Comparison of ENCODE assay signal across 23 cellular contexts in genomic region chr7:36062159-36062815, GRCh38.
DNase-seq lines count a peak whose midpoint lies in the region; ATAC-seq, FAIRE-seq and TF ChIP-seq lines count a peak whose summit lies in the region.
"Had no signal": no experiment of that assay in that cellular context is flagged by ENCODE, and none has a peak within 500 bp of the region (broad histone marks: within the 10 kb centered on the region; RNA-seq: fewer than 3 reads in every experiment).

No MANE protein-coding gene starts in this region.

- no peaks in the 10 kb centered on the region for H3K23me2 ChIP-seq in H1 (ENCODE audit: low read depth, low read length)

- H2BK20ac ChIP-seq in H1 (ENCODE audit: low read length), result no peak overlapping the region

- H3K4me1 ChIP-seq in right cardiac atrium (ENCODE audit: control insufficient read depth, insufficient read depth, low read length) (peaks cover 2% of the 10 kb centered on the region), H1 (replicated peaks in 1 of 4; ENCODE audit: control insufficient read depth in 3 of 4, insufficient read depth in 4 of 4, low read length in 3 of 4) (peaks cover 0 to 3% (median 0%) of the 10 kb centered on the region in 4 experiments; a peak in 2 of 7 replicates), neural progenitor cell (no peaks in the 10 kb centered on the region), transverse colon (no peaks in the 10 kb centered on the region)
- H3K4me1 ChIP-seq: A549, breast epithelium, colonic mucosa had no signal

- H3K36me3 ChIP-seq in H1 (ENCODE audit: control insufficient read depth in 2 of 4, insufficient read depth in 4 of 4, low read length in 3 of 4) (no peaks in the 10 kb centered on the region), neural progenitor cell (no peaks in the 10 kb centered on the region), transverse colon (no peaks in the 10 kb centered on the region)
- H3K36me3 ChIP-seq: breast epithelium, colonic mucosa, heart left ventricle had no signal

- POLR2A ChIA-PET in H1 (lab: Charles Lee; ENCODE audit: partially characterized antibody), result no interaction called here

- no peak overlapping the region for H3K4me3 ChIP-seq in right cardiac atrium (ENCODE audit: low read length)
- no peak overlapping the region for H3K4me3 ChIP-seq in H1 (ENCODE audit: extremely low read depth in 1 of 4, insufficient read depth in 2 of 4, low read depth in 3 of 4, low read length in 4 of 4)
- no peak overlapping the region for H3K4me3 ChIP-seq in neural progenitor cell
- H3K4me3 ChIP-seq in transverse colon, result no peak overlapping the region
- H3K4me3 ChIP-seq: A549, breast epithelium, colonic mucosa, heart left ventricle, testis had no signal

- no peak overlapping the region for H3K27ac ChIP-seq in right cardiac atrium (ENCODE audit: low read length)
- H3K27ac ChIP-seq in H1 (ENCODE audit: low read depth, low read length), result no peak overlapping the region
- no peak overlapping the region for H3K27ac ChIP-seq in neural progenitor cell
- no peak overlapping the region for H3K27ac ChIP-seq in transverse colon
- H3K27ac ChIP-seq: A549, colonic mucosa, testis, VCaP had no signal

- no peak overlapping the region for H3K18ac ChIP-seq in H1 (ENCODE audit: extremely low read depth, low read length)

- H3K4me2 ChIP-seq in H1 (ENCODE audit: insufficient read depth in 1 of 2, low read depth in 2 of 2, low read length in 2 of 2) (no peak overlapping the region), neural progenitor cell (no peak overlapping the region)
- H3K4me2 ChIP-seq: A549 had no signal

- peaks cover 16% of the 10 kb centered on the region for H3K4me1 Mint-ChIP-seq in neural progenitor cell
- H3K4me1 Mint-ChIP-seq: activated CD4-positive, alpha-beta T cell treated with anti-CD3 and anti-CD28 coated beads, Interleukin-2, amount 10 ng/mL, durations not matched to agents 7 days and 5 days; activated naive CD8-positive, alpha-beta T cell treated with anti-CD3 and anti-CD28 coated beads, Interleukin-2, amount 10 ng/mL, durations not matched to agents 7 days and 5 days had no signal

- no peaks in the 10 kb centered on the region for H3K36me3 Mint-ChIP-seq in neural progenitor cell
- H3K36me3 Mint-ChIP-seq: activated naive CD8-positive, alpha-beta T cell treated with anti-CD3 and anti-CD28 coated beads, Interleukin-2, amount 10 ng/mL, durations not matched to agents 7 days and 5 days had no signal

- no peak overlapping the region for H3K14ac ChIP-seq in H1 (ENCODE audit: insufficient read length)

- no peaks in the 10 kb centered on the region for H3F3A ChIP-seq in neural progenitor cell (ENCODE audit: low read depth)

- peak; percentile 4 to 10; a peak in 1 of 4 replicates for TF ChIP-seq RAD21 in H1 (IDR thresholded peaks at IDR 0.05 in 1 of 2, conservative IDR thresholded peaks at IDR 0.05 in 1 of 2; ENCODE audit: low read depth in 2 of 2, low read length in 2 of 2)

- H3K4me3 Mint-ChIP-seq in neural progenitor cell, result no peak overlapping the region
- H3K4me3 Mint-ChIP-seq: activated CD4-positive, alpha-beta T cell treated with anti-CD3 and anti-CD28 coated beads, Interleukin-2, amount 10 ng/mL, durations not matched to agents 7 days and 5 days; activated naive CD8-positive, alpha-beta T cell treated with anti-CD3 and anti-CD28 coated beads, Interleukin-2, amount 10 ng/mL, durations not matched to agents 7 days and 5 days; nephron progenitor cell had no signal

- CTCF ChIA-PET in H1 (lab: Charles Lee; ENCODE audit: partially characterized antibody), result interaction anchor here (0.7 to 3.0 kb wide), 15 partner anchors 9 to 170 kb away, joined by 3 to 9 read pairs (median 4); no protein-coding TSS in a partner anchor

- no peak for TF ChIP-seq POLR2A in H1 (IDR thresholded peaks at IDR 0.05; ENCODE audit: control extremely low read depth in 1 of 2, low read depth in 2 of 2, low read length in 2 of 2)
- TF ChIP-seq POLR2A in transverse colon (IDR thresholded peaks at IDR 0.05), result no peak

- H3K79me2 ChIP-seq in H1 (ENCODE audit: control insufficient read depth in 1 of 2, insufficient read depth in 2 of 2, low read length in 2 of 2) (no peaks in the 10 kb centered on the region), neural progenitor cell (ENCODE audit: low read depth) (no peaks in the 10 kb centered on the region)

- peaks cover 2% of the 10 kb centered on the region for H3K9me3 Mint-ChIP-seq in neural progenitor cell
- H3K9me3 Mint-ChIP-seq: activated CD4-positive, alpha-beta T cell treated with anti-CD3 and anti-CD28 coated beads, Interleukin-2, amount 10 ng/mL, durations not matched to agents 7 days and 5 days; activated naive CD8-positive, alpha-beta T cell treated with anti-CD3 and anti-CD28 coated beads, Interleukin-2, amount 10 ng/mL, durations not matched to agents 7 days and 5 days had no signal

- H4K20me1 ChIP-seq in H1 (replicated peaks in 1 of 2; ENCODE audit: control insufficient read depth in 1 of 2, insufficient read depth in 2 of 2, low read length in 2 of 2) (no peaks in the 10 kb centered on the region), neural progenitor cell (ENCODE audit: low read depth) (no peaks in the 10 kb centered on the region)

- H2AFZ ChIP-seq in H1 (ENCODE audit: low read length), result 0 out of 2 replicates have a peak overlapping the region, but pooled peaks have one; percentile 14
- H2AFZ ChIP-seq in neural progenitor cell (replicated peaks), result peak overlapping the region; percentile 31

- no peak overlapping the region for H4K8ac ChIP-seq in H1 (ENCODE audit: extremely low read depth, insufficient read depth, low read length)

- H3K27ac Mint-ChIP-seq in neural progenitor cell, result no peak overlapping the region
- H3K27ac Mint-ChIP-seq: activated CD4-positive, alpha-beta T cell treated with anti-CD3 and anti-CD28 coated beads, Interleukin-2, amount 10 ng/mL, durations not matched to agents 7 days and 5 days; activated naive CD8-positive, alpha-beta T cell treated with anti-CD3 and anti-CD28 coated beads, Interleukin-2, amount 10 ng/mL, durations not matched to agents 7 days and 5 days; nephron progenitor cell had no signal

- H3K9me3 ChIP-seq in right cardiac atrium (ENCODE audit: control insufficient read depth, low read length) (no peaks in the 10 kb centered on the region), H1 (ENCODE audit: insufficient read depth in 2 of 2, low read depth in 1 of 2, low read length in 1 of 2) (0 out of 4 replicates have a peak, but pooled peaks cover 0 to 2% of the 10 kb centered on the region in 2 experiments), neural progenitor cell (ENCODE audit: low read depth) (no peaks in the 10 kb centered on the region), transverse colon (no peaks in the 10 kb centered on the region)
- H3K9me3 ChIP-seq: A549, breast epithelium, colonic mucosa, heart left ventricle, testis had no signal

- ATAC-seq in right cardiac atrium, result peak; percentile 25 to 50
- no peak for ATAC-seq in Right ventricle myocardium inferior
- ATAC-seq: left ventricle myocardium superior had no signal

- in situ Hi-C loops in transverse colon (cut with MboI; ENCODE audit: low pct_ligation_motif_present in 1 of 4, low pct_unique_long_range_greater_than_20kb in 1 of 4, low sequenced_read_pairs in 3 of 4), result no loop called here

- H3K79me1 ChIP-seq in H1 (ENCODE audit: low read depth, low read length), result no peaks in the 10 kb centered on the region

- H2BK120ac ChIP-seq in H1 (replicated peaks; ENCODE audit: low read depth, low read length), result no peak overlapping the region

- no peak for TF ChIP-seq EP300 in H1 (IDR thresholded peaks at IDR 0.05; ENCODE audit: borderline replicate concordance in 1 of 2, low read depth in 2 of 2, low read length in 2 of 2)
- no peak for TF ChIP-seq EP300 in transverse colon (IDR thresholded peaks at IDR 0.05; ENCODE audit: low read depth)

- no peaks in the 10 kb centered on the region for H3K27me3 ChIP-seq in right cardiac atrium (ENCODE audit: control insufficient read depth, insufficient read depth)
- H3K27me3 ChIP-seq in H1 (replicated peaks in 1 of 4; ENCODE audit: control insufficient read depth in 3 of 4, extremely low read depth in 1 of 4, insufficient read depth in 3 of 4, low read length in 3 of 4), result no peaks in the 10 kb centered on the region
- H3K27me3 ChIP-seq in neural progenitor cell, result no peaks in the 10 kb centered on the region
- H3K27me3 ChIP-seq in transverse colon, result no peaks in the 10 kb centered on the region
- H3K27me3 ChIP-seq: breast epithelium, colonic mucosa, heart left ventricle, testis had no signal

- no peak for DNase-seq in right cardiac atrium
- no peak for DNase-seq in Right ventricle myocardium inferior (ENCODE audit: missing footprints)
- DNase-seq in H1 (ENCODE audit: low read depth in 1 of 2, low spot score in 2 of 2), result no peak
- DNase-seq in neural progenitor cell (ENCODE audit: low spot score), result no peak
- no peak for DNase-seq in GM19240 (ENCODE audit: insufficient read length, low spot score)
- no peak for DNase-seq in LoVo (ENCODE audit: low spot score)
- no peak for DNase-seq in NCI-H1694 (lab: John Stamatoyannopoulos, UW)
- DNase-seq in transverse colon, result no peak
- DNase-seq: activated CD4-positive, alpha-beta T cell treated with anti-CD3 and anti-CD28 coated beads, Interleukin-2, amount 10 ng/mL, durations not matched to agents 7 days and 5 days; activated naive CD8-positive, alpha-beta T cell treated with anti-CD3 and anti-CD28 coated beads, Interleukin-2, amount 10 ng/mL, durations not matched to agents 7 days and 5 days; colonic mucosa; H7; heart left ventricle; left ventricle myocardium superior; NCI-H146; NCI-H510A treated with DMSO at 0.1 percent for 48 hours; nephron progenitor cell; stimulated activated CD4-positive, alpha-beta T cell treated with anti-CD3 and anti-CD28 coated beads, Interleukin-1b, Interleukin-23, amount 100 ng/mL, for 48 hours; testis had no signal

- no peak overlapping the region for H4K91ac ChIP-seq in H1 (replicated peaks; ENCODE audit: insufficient read length, low read length)

- peak; percentile 3 to 9 (median 5); a peak in 2 of 4 replicates for TF ChIP-seq CTCF in H1 (IDR thresholded peaks at IDR 0.05; ENCODE audit: control extremely low read depth in 1 of 3, insufficient read depth in 1 of 3, low read depth in 1 of 3, low read length in 3 of 3)
- no peak for TF ChIP-seq CTCF in neural progenitor cell (IDR thresholded peaks at IDR 0.05)
- TF ChIP-seq CTCF in transverse colon (IDR thresholded peaks at IDR 0.05), result no peak

- whole genome bisulfite sequencing in right cardiac atrium, result 62% methylated on average over 4 of the region's 4 CpGs
- 84% methylated on average over 4 of the region's 4 CpGs; no CpG with 5 or more reads in 1 of the 2 experiments for WGBS in H1 (ENCODE audit: extremely low coverage in 1 of 2, insufficient coverage in 1 of 2, insufficient read length in 1 of 2, insufficient replicate concordance in 2 of 2, low coverage in 1 of 2, low lambda C conversion rate in 2 of 2, missing lambda C conversion rate in 1 of 2), 2 experiments
- 58 to 77% methylated on average over 3 to 4 of the region's 4 CpGs for WGBS in transverse colon (ENCODE audit: low coverage in 1 of 2), 2 donors

- H3K9ac ChIP-seq in H1 (replicated peaks in 1 of 4; ENCODE audit: extremely low read depth in 1 of 4, low read depth in 3 of 4, low read length in 3 of 4) (no peak overlapping the region), neural progenitor cell (no peak overlapping the region)

- H3K27me3 Mint-ChIP-seq in neural progenitor cell (ENCODE audit: insufficient read depth, low read depth), result peaks cover 2% of the 10 kb centered on the region

- no peak overlapping the region for H2BK5ac ChIP-seq in H1 (ENCODE audit: low read depth, low read length)

- H2AK5ac ChIP-seq in H1 (ENCODE audit: low read depth, low read length), result no peak overlapping the region

- H4K5ac ChIP-seq in H1 (ENCODE audit: insufficient read length, low read depth, low read length), result no peak overlapping the region

- H3K4ac ChIP-seq in H1 (replicated peaks; ENCODE audit: insufficient read length, low read depth, low read length), result no peak overlapping the region

- intact Hi-C loops in right cardiac atrium (cut with DNase I) (no loop called here), Right ventricle myocardium inferior (cut with DNase I) (no loop called here), transverse colon (cut with DNase I; ENCODE audit: low total_unique reads) (no loop called here)

- no peak for FAIRE-seq in H1 (lab: Jason Lieb, UNC)
- FAIRE-seq: A549, GM18507 had no signal

- no peak overlapping the region for H2BK12ac ChIP-seq in H1 (ENCODE audit: low read depth, low read length)

- H2BK15ac ChIP-seq in H1 (ENCODE audit: low read length), result no peak overlapping the region

- H3K23ac ChIP-seq in H1 (ENCODE audit: insufficient read length), result no peak overlapping the region

- no peak overlapping the region for H3K56ac ChIP-seq in H1 (replicated peaks; ENCODE audit: insufficient read length, low read depth, low read length)

Comparison
In these comparisons a context has a peak if more than half of its experiments do, and no peak if none do; other contexts are left out.
1. CTCF ChIP-seq: peak in H1 (3 of 3); none in neural progenitor cell (single experiment) and transverse colon (0 of 5).